Comparison of ENCODE assay signal across 26 cellular contexts in genomic region chr1:181499825-181500224, GRCh38. TPM values are rescaled to one million over a fixed set of nuclear protein-coding genes. Genes with fewer than 3 reads are reported as not detected.
"Had no signal": no experiment of that assay in that cellular context is flagged by ENCODE, and none has a peak within 500 bp of the region (broad histone marks: within the 10 kb centered on the region; RNA-seq: fewer than 3 reads in every experiment).

No MANE protein-coding gene starts in this region.

- H3K27me3 ChIP-seq: left lung, pancreas, sigmoid colon, spleen, upper lobe of right lung had no signal

- H3K4me3 ChIP-seq: left lung, lower lobe of right lung, pancreas, prostate gland, sigmoid colon, spleen, suprapubic skin, thoracic aorta, tibial artery, upper lobe of right lung had no signal

- DNase-seq: hypothalamus; immature natural killer cell; kidney; left colon; left lung; lower lobe of right lung; mammary epithelial cell; mesenchymal stem cell; naive thymus-derived CD8-positive, alpha-beta T cell; pancreas; posterior cingulate gyrus; retina; right cardiac atrium; sigmoid colon; small intestine; spleen; stimulated activated CD4-positive, alpha-beta T cell treated with anti-CD3 and anti-CD28 coated beads, Interleukin-4, amount 100 ng/mL, for 24 hours; stimulated activated naive CD4-positive, alpha-beta T cell; tibial artery; trophoblast cell; upper lobe of right lung had no signal

- H3K27ac ChIP-seq: left lung, lower lobe of right lung, pancreas, prostate gland, sigmoid colon, spleen, suprapubic skin, thoracic aorta, tibial artery, upper lobe of right lung had no signal

- FAIRE-seq: islet of Langerhans, kidney, pancreas, small intestine, urothelium cell line had no signal

- H3K36me3 ChIP-seq: left lung, lower lobe of right lung, pancreas, prostate gland, sigmoid colon, spleen, suprapubic skin, thoracic aorta, tibial artery, upper lobe of right lung had no signal

RNA-seq across cellular contexts. Expression of gene CACNA1E, which starts 16.5 kb away (rescaled TPM):
- total RNA-seq: mammary epithelial cell; naive thymus-derived CD8-positive, alpha-beta T cell; suprapubic skin; thoracic aorta had no signal
